Comparison of ENCODE assay signal across 8 cellular contexts in the genomic region with DNA sequence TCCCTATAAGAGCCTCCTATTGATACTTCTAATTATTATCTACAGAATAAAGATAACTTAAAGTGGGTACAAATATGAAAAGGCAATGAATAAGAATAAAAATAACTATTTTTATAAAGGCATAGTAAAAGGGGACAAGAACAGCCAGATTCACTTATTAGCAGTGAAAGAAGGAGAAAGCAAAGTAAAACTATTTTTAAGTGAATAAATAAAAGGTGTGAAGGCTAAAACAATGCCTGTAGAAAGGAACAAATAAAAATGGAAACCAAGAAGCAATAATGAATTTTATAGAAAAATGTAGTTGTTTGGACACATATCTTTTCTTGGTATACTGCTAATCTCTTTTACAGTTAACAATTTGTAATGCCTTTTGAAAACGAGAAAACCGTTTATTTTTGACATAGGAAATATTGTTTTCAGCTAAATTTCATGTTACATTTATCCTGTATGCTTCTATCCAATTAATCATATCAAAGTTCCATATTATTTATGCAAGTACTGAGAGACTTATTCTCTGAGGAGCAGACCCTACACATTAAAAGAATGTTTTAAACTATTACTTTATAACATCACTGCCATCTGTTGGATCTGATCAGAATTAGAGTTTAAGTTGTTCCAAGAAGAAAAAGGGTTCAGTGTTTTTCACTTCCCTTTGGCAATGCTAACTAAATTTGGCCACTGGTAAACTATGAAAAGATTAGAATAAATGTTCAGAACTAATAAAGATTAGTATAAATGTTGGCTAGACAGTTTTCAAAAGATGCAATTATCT. TPM values are rescaled to one million over a fixed set of nuclear protein-coding genes. Genes with fewer than 3 reads are reported as not detected.
DNase-seq lines count a peak whose midpoint lies in the region; ATAC-seq, FAIRE-seq and TF ChIP-seq lines count a peak whose summit lies in the region.

No MANE protein-coding gene starts in this region.

- TF ChIP-seq CTCF in C4-2B (conservative IDR thresholded peaks at IDR 0.05) (peak; percentile 75), K562 (IDR thresholded peaks at IDR 0.05 in 2 of 3, conservative IDR thresholded peaks at IDR 0.05 in 1 of 3; ENCODE audit: insufficient read depth in 2 of 3, low read depth in 1 of 3, low read length in 3 of 3) (peak in 2 of 3 experiments; percentile 14 to 47; a peak in 3 of 6 replicates)

- BruUV-seq in K562 (replicated peaks; lab: Mats Ljungman, UMichigan) = no TSS peak

- no peaks in the 10 kb centered on the region for H3K79me2 ChIP-seq in K562 (ENCODE audit: control insufficient read depth, insufficient read depth, low read length)

- H3K4me3 ChIP-seq in K562 = no peak overlapping the region
- no peak overlapping the region for H3K4me3 ChIP-seq in H7 (ENCODE audit: insufficient read depth, low read depth, low read length)

- no peaks in the 10 kb centered on the region for H3K9me3 ChIP-seq in K562 (replicated peaks; ENCODE audit: control insufficient read depth, insufficient read depth, low read depth, low read length)

- H3K27me3 Mint-ChIP-seq in memory B cell = peaks cover 4% of the 10 kb centered on the region

- DNase-seq in NCI-H128 (lab: John Stamatoyannopoulos, UW; ENCODE audit: unreplicated experiment) = peak; percentile 26
- DNase-seq in K562 (ENCODE audit: extremely low read depth in 1 of 4, low spot score in 3 of 4) = no peak
- DNase-seq in memory B cell (ENCODE audit: low spot score in 2 of 2) = peak in 1 of 2 donors; percentile 12
- no peak for DNase-seq in NCI-H2227 treated with DMSO at 0.1 percent for 48 hours (lab: John Stamatoyannopoulos, UW)
- DNase-seq in H7 = no peak

- H2AFZ ChIP-seq in K562 (ENCODE audit: low read depth, low read length) = 0 out of 2 replicates have a peak overlapping the region, but pooled peaks have one; percentile 0

- no peak for TF ChIP-seq EP300 in K562 (IDR thresholded peaks at IDR 0.05; ENCODE audit: low read length)

- WGBS in K562 (ENCODE audit: insufficient coverage, low coverage, missing lambda C conversion rate) = 51% methylated on average over 2 of the region's 2 CpGs

- peaks cover 6% of the 10 kb centered on the region for H3K4me1 Mint-ChIP-seq in memory B cell

- CTCF ChIA-PET in K562 (lab: Yijun Ruan, JAX; ENCODE audit: low intra/inter-chr PET ratio) = interaction anchor here (0.6 to 0.8 kb wide), 3 partner anchors 169 to 413 kb away, joined by 3 read pairs; no protein-coding TSS in a partner anchor

- TF ChIP-seq POLR2A in K562 (conservative IDR thresholded peaks at IDR 0.05) = no peak

- H3K36me3 Mint-ChIP-seq in memory B cell = no peaks in the 10 kb centered on the region

- intact Hi-C loops in K562 (cut with micrococcal nuclease) = loop anchor here (2.0 to 10.0 kb wide), 5 partner anchors 92 to 725 kb away; no protein-coding TSS in a partner anchor

- H3K27ac Mint-ChIP-seq in memory B cell = no peak overlapping the region

- no peaks in the 10 kb centered on the region for H4K20me1 ChIP-seq in K562 (replicated peaks; ENCODE audit: control insufficient read depth, insufficient read depth, low read length)

- no peak overlapping the region for H3K27ac ChIP-seq in C4-2B
- no peak overlapping the region for H3K27ac ChIP-seq in K562 (ENCODE audit: extremely low read depth, low read depth, low read length)

- peak; percentile 67 for FAIRE-seq in K562 (lab: Jason Lieb, UNC)

- H3K4me3 Mint-ChIP-seq in memory B cell = no peak overlapping the region

- ATAC-seq in GM19438 (IDR thresholded peaks at IDR 0.05; ENCODE audit: low read depth, unreplicated experiment) = peak; percentile 70
- ATAC-seq in K562 = peak; percentile 70
- peak; percentile 66 for ATAC-seq in memory B cell (ENCODE audit: low read depth)
- ATAC-seq in GM21526 (IDR thresholded peaks at IDR 0.05; ENCODE audit: low FRiP score, unreplicated experiment) = no peak

- in situ Hi-C loops in K562 (cut with MboI) = loop anchor here (10.0 kb wide), 2 partner anchors 432 to 1002 kb away; no protein-coding TSS in a partner anchor

- H3K9ac ChIP-seq in K562 (ENCODE audit: insufficient read depth in 1 of 2, low read depth in 2 of 2, low read length in 2 of 2) = no peak overlapping the region

- no peaks in the 10 kb centered on the region for H3K27me3 ChIP-seq in K562 (ENCODE audit: control insufficient read depth in 2 of 2, insufficient read depth in 2 of 2, low read length in 2 of 2)
- H3K27me3 ChIP-seq in H7 (ENCODE audit: control insufficient read depth, insufficient read depth, low read length) = no peaks in the 10 kb centered on the region

- H3K9me1 ChIP-seq in K562 (ENCODE audit: control insufficient read depth, insufficient read depth, low read length) = no peaks in the 10 kb centered on the region

- no peaks in the 10 kb centered on the region for H3K9me3 Mint-ChIP-seq in memory B cell

- POLR2A ChIA-PET in K562 (lab: Yijun Ruan, JAX) = no interaction called here

- peak; percentile 59 to 70 for TF ChIP-seq RAD21 in K562 (CRISPR knock-in tag; conservative IDR thresholded peaks at IDR 0.05 in 1 of 2, IDR thresholded peaks at IDR 0.05 in 1 of 2)

- H3K4me2 ChIP-seq in K562 (ENCODE audit: insufficient read depth, low read length) = no peak overlapping the region

- H3K4me1 ChIP-seq in K562 (replicated peaks in 1 of 2; ENCODE audit: control insufficient read depth in 2 of 2, insufficient read depth in 2 of 2, low read length in 2 of 2) = peaks cover 0 to 3% of the 10 kb centered on the region in 2 experiments; a peak in 1 of 5 replicates

- H3K36me3 ChIP-seq in K562 (ENCODE audit: control insufficient read depth, insufficient read depth, low read length) = no peaks in the 10 kb centered on the region
- no peaks in the 10 kb centered on the region for H3K36me3 ChIP-seq in H7 (replicated peaks; ENCODE audit: control insufficient read depth, insufficient read depth, low read length)

TF ChIP-seq in K562, 482 proteins besides CTCF, POLR2A, EP300 and RAD21 (continues in another document):
- TF ChIP-seq EWSR1 (IDR thresholded peaks at IDR 0.05; ENCODE audit: borderline replicate concordance, low read depth, partially characterized antibody) (no peak), MYBL2 (IDR thresholded peaks at IDR 0.05; ENCODE audit: low read depth) (no peak), MYBL2 (CRISPR knock-in tag; IDR thresholded peaks at IDR 0.05; ENCODE audit: borderline replicate concordance) (no peak), TAF1 (IDR thresholded peaks at IDR 0.05; ENCODE audit: control insufficient read depth, extremely low read depth, insufficient read depth, low read length, severe bottlenecking) (no peak), ZFX (CRISPR knock-in tag; IDR thresholded peaks at IDR 0.05) (no peak), NRF1 (conservative IDR thresholded peaks at IDR 0.05 in 1 of 2, IDR thresholded peaks at IDR 0.05 in 1 of 2) (no peak)
- TF ChIP-seq, protein P1, sequence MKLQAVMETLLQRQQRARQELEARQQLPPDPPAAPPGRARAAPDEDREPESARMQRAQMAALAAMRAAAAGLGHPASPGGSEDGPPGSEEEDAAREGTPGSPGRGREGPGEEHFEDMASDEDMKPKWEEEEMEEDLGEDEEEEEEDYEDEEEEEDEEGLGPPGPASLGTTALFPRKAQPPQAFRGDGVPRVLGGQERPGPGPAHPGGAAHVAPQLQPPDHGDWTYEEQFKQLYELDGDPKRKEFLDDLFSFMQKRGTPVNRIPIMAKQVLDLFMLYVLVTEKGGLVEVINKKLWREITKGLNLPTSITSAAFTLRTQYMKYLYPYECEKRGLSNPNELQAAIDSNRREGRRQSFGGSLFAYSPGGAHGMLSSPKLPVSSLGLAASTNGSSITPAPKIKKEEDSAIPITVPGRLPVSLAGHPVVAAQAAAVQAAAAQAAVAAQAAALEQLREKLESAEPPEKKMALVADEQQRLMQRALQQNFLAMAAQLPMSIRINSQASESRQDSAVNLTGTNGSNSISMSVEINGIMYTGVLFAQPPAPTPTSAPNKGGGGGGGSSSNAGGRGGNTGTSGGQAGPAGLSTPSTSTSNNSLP (IDR thresholded peaks at IDR 0.05; ENCODE audit: borderline replicate concordance, low read depth, low read length) = peak; percentile 38; the same call in 1 of the 2 replicates
- TF ChIP-seq, protein P2, sequence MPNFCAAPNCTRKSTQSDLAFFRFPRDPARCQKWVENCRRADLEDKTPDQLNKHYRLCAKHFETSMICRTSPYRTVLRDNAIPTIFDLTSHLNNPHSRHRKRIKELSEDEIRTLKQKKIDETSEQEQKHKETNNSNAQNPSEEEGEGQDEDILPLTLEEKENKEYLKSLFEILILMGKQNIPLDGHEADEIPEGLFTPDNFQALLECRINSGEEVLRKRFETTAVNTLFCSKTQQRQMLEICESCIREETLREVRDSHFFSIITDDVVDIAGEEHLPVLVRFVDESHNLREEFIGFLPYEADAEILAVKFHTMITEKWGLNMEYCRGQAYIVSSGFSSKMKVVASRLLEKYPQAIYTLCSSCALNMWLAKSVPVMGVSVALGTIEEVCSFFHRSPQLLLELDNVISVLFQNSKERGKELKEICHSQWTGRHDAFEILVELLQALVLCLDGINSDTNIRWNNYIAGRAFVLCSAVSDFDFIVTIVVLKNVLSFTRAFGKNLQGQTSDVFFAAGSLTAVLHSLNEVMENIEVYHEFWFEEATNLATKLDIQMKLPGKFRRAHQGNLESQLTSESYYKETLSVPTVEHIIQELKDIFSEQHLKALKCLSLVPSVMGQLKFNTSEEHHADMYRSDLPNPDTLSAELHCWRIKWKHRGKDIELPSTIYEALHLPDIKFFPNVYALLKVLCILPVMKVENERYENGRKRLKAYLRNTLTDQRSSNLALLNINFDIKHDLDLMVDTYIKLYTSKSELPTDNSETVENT (CRISPR knock-in tag; IDR thresholded peaks at IDR 0.05) = no peak

RNA-seq across cellular contexts. Expression of a gene that starts 59.1 kb away (rescaled TPM):
- total RNA-seq in K562 (2011; cell fraction: chromatin; rRNA removed; ENCODE audit: low replicate concordance) = 0.35 and 1.0 TPM in 2 replicates
- 0.33 TPM in 1 of 2 replicates, not detected in the other for total RNA-seq in K562 (2011; cell fraction: nucleolus; rRNA removed)
- 0.51 and 0.69 TPM in 2 replicates for total RNA-seq in K562 (2011; cell fraction: nucleoplasm; rRNA removed)
- total RNA-seq in K562 (2014; rRNA removed) (0.45 and 0.77 TPM in 2 replicates), K562 (2014; rRNA removed; fragmentation: Illumina TruSeq; extraction: Trizol) (0.38 and 0.62 TPM in 2 replicates), K562 (2015; rRNA removed; fragmentation: Illumina TruSeq; extraction: Trizol) (0.30 and 0.33 TPM in 2 replicates), K562 (2021) (0.35 and 0.58 TPM in 2 replicates)
- polyA plus RNA-seq in K562 (2011; rRNA removed) (0.20 and 0.54 TPM in 2 replicates), K562 (2014; fragmentation: Illumina TruSeq; extraction: Trizol) (0.86 and 1.3 TPM in 2 replicates), K562 (2014; fragmentation: Nextera tagmentation; extraction: Ambion mirVana) (under 1 TPM; 0.56 to 0.89 TPM), K562 (2014; rRNA removed) (0.22 and 1.1 TPM in 2 replicates)
- polyA plus RNA-seq in K562 (2011; cell fraction: cytosol; rRNA removed) = 0.07 and 0.15 TPM in 2 replicates
- polyA plus RNA-seq in K562 (2011; cell fraction: nucleus; rRNA removed) = 0.24 and 0.67 TPM in 2 replicates
- polyA plus RNA-seq in K562 (2012) = 0.47 and 0.53 TPM in 2 replicates
- 0.69 and 0.77 TPM in 2 replicates for polyA minus RNA-seq in K562 (2011; rRNA and poly(A)+ RNA removed)
- 1.8 TPM in 1 of 2 replicates, not detected in the other for polyA minus RNA-seq in K562 (2011; cell fraction: cytosol; rRNA and poly(A)+ RNA removed)
- polyA minus RNA-seq in K562 (2011; cell fraction: nucleus; rRNA and poly(A)+ RNA removed) = 0.27 and 0.33 TPM in 2 replicates
- 0.59 and 0.70 TPM in 2 replicates for total RNA-seq in H7 (2014; rRNA removed; shearing (Covaris generic))
